8 cellular contexts compared by ENCODE assay signal in genomic region chrX:63506320-63506719, GRCh38.
A peak's percentile ranks its signal among the peaks of the same experiment; 100 is the strongest.
DNase-seq lines count a peak whose midpoint lies in the region; ATAC-seq and TF ChIP-seq lines count a peak whose summit lies in the region.

No MANE protein-coding gene starts in this region.

- H3K4me3 ChIP-seq in AG10803 (ENCODE audit: low read length), result no peak overlapping the region

- ATAC-seq in GM19351 (IDR thresholded peaks at IDR 0.05; ENCODE audit: unreplicated experiment) (peak; percentile 54), HG02588 (IDR thresholded peaks at IDR 0.05; ENCODE audit: unreplicated experiment) (no peak), HG03432 (IDR thresholded peaks at IDR 0.05; ENCODE audit: unreplicated experiment) (no peak)

- DNase-seq in AG10803 (ENCODE audit: low read depth) (peak; percentile 47), RPMI7951 (ENCODE audit: low read depth) (peak; percentile 49), glomerular visceral epithelial cell (ENCODE audit: extremely low spot score) (peak; percentile 12)
- DNase-seq in activated effector memory CD4-positive, alpha-beta T cell treated with Interleukin-2 at 50 U/mL for 16 hours, result no peak
- DNase-seq in stimulated activated CD8-positive, alpha-beta memory T cell treated with anti-CD3 and anti-CD28 coated beads, Interleukin-4, amount 100 ng/mL, for 48 hours, result no peak

- TF ChIP-seq CTCF in AG10803 (conservative IDR thresholded peaks at IDR 0.05; ENCODE audit: low read length), result peak; percentile 58

Comparison
In these comparisons a context has a peak if more than half of its experiments do, and no peak if none do; other contexts are left out.
1. DNase-seq: peak in AG10803 (single experiment), RPMI7951 (single experiment) and glomerular visceral epithelial cell (single experiment); none in activated effector memory CD4-positive, alpha-beta T cell treated with Interleukin-2 at 50 U/mL for 16 hours (single experiment) and stimulated activated CD8-positive, alpha-beta memory T cell treated with anti-CD3 and anti-CD28 coated beads, Interleukin-4, amount 100 ng/mL, for 48 hours (single experiment).